Comparison of ENCODE assay signal across 1 cellular context in the genomic region with DNA sequence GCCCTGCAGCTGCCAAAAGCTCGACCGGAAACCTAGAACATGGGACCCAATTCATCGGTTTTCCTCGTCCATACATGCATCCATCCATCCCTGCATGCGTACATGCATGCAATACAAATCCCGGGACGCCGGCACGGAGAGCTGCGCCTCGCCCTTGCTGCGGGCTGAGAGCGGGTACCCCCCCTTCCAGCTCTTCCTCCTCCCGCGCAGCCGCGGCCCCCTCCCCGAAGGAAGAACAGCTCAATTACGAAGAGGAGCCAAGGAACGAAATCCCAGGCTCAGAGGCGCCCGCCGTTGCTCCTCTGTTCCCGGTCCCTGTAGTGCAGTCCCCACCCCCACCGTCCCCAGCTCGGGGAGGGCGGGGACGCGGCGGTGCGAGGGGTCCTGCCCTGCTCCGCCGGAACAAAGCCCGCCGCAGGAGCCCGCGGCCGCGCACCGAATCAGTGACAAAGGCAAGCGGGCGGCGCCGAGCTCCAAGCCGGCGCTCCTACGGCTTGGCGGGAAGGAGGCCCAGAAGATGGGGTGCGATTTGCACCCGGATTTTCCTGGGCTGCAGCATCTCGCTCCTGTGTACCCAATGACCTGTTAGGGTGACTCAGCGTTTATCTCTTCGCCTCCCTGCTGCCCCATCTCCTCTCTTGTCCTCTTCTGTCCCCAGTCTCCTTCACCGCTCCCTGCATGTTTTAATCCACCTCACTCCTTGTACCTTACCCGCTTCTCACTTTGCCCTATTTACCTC.
TF ChIP-seq lines count a peak whose summit lies in the region.

No MANE protein-coding gene starts in this region.

TF ChIP-seq in H1, 55 proteins besides CTCF, POLR2A, EP300 and RAD21 (continued from another document):
- TF ChIP-seq POU5F1 (IDR thresholded peaks at IDR 0.05; ENCODE audit: low read depth, low read length), result no peak
- peak; percentile 79 for TF ChIP-seq KDM4A (IDR thresholded peaks at IDR 0.05; ENCODE audit: low read depth, low read length, severe bottlenecking)
- peak; percentile 37; the same call in 1 of the 2 replicates for TF ChIP-seq GABPA (IDR thresholded peaks at IDR 0.05; ENCODE audit: borderline replicate concordance, insufficient read depth, low read length)
- TF ChIP-seq KDM5A (IDR thresholded peaks at IDR 0.05; ENCODE audit: low read length), result no peak
- TF ChIP-seq, protein P1, sequence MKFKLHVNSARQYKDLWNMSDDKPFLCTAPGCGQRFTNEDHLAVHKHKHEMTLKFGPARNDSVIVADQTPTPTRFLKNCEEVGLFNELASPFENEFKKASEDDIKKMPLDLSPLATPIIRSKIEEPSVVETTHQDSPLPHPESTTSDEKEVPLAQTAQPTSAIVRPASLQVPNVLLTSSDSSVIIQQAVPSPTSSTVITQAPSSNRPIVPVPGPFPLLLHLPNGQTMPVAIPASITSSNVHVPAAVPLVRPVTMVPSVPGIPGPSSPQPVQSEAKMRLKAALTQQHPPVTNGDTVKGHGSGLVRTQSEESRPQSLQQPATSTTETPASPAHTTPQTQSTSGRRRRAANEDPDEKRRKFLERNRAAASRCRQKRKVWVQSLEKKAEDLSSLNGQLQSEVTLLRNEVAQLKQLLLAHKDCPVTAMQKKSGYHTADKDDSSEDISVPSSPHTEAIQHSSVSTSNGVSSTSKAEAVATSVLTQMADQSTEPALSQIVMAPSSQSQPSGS (IDR thresholded peaks at IDR 0.05; ENCODE audit: low read length), result no peak
- TF ChIP-seq ASH2L (IDR thresholded peaks at IDR 0.05; ENCODE audit: low read length), result no peak
- TF ChIP-seq NANOG (IDR thresholded peaks at IDR 0.05; ENCODE audit: insufficient read depth, low read depth, low read length, poor library complexity, severe bottlenecking), result peak; percentile 24
- 0 out of 4 replicates have a peak, but pooled peaks of 1 of the 2 experiments have one; percentile 14 for TF ChIP-seq HDAC2 (IDR thresholded peaks at IDR 0.05; ENCODE audit: borderline replicate concordance in 1 of 2, low read depth in 2 of 2, low read length in 2 of 2)
